In the genomic region with DNA sequence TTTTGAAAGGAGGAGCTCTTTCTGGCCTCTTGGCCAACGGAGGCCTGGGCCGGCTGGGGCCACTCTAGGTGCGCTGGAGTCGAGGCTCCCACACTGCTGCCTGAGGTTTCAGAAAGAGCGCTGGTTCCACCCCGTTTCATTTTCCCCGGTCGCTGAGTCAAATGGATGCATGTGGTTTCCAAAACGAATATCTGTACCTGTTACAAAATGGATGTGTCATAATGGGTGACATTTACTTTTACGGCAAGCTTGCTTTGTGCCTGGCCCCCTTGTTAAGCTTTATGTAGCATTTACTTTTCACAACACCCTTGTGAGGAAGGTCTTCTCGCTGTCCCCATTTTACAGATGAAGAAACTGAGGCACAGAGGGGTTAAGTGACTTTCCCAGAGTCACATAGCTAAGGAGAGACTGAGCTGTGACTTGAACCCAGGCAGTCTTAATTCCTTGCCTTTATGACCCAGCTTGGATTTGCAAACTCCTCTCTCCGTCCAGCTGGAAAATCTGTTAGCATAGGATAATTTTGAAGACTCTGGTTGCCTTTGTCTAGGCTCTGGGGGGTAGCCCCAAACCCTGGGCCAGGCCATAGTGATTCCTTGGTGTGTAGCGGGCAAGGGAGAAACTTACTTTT, we compare ENCODE assay signal across 9 cellular contexts. TPM values are rescaled to one million over a fixed set of nuclear protein-coding genes. Genes with fewer than 3 reads are reported as not detected.
A peak's percentile ranks its signal among the peaks of the same experiment; 100 is the strongest.
DNase-seq lines count a peak whose midpoint lies in the region; ATAC-seq, FAIRE-seq and TF ChIP-seq lines count a peak whose summit lies in the region.
"Had no signal": no experiment of that assay in that cellular context is flagged by ENCODE, and none has a peak within 500 bp of the region (broad histone marks: within the 10 kb centered on the region; RNA-seq: fewer than 3 reads in every experiment).

No MANE protein-coding gene starts in this region.

- H3K27me3 ChIP-seq in trophoblast cell (ENCODE audit: insufficient read depth, low read length) = no peaks in the 10 kb centered on the region

- TF ChIP-seq EP300 in A549 (IDR thresholded peaks at IDR 0.05) = no peak

- FAIRE-seq in A549 (lab: Jason Lieb, UNC) = no peak

- no peak overlapping the region for H3K9ac ChIP-seq in trophoblast cell (ENCODE audit: low read length)

- WGBS in A549 (ENCODE audit: missing lambda C conversion rate) = 87% methylated on average over 13 of the region's 13 CpGs
- no CpG with 5 or more reads among the region's 13 CpGs for WGBS in trophoblast cell (ENCODE audit: extremely low coverage, insufficient coverage, insufficient read length)

- H3K36me3 ChIP-seq in trophoblast cell (ENCODE audit: control insufficient read depth in 1 of 2, insufficient read depth in 2 of 2, low read length in 2 of 2) = no peaks in the 10 kb centered on the region

- peaks cover 44% of the 10 kb centered on the region for H3K4me1 ChIP-seq in A549
- peaks cover 22 to 29% of the 10 kb centered on the region in 2 experiments for H3K4me1 ChIP-seq in trophoblast cell (ENCODE audit: control insufficient read depth in 1 of 2, insufficient read depth in 2 of 2, low read length in 2 of 2)

- no peak overlapping the region for H2BK5ac ChIP-seq in trophoblast cell (ENCODE audit: low read depth, low read length, poor library complexity)

- peak overlapping the region; percentile 10 for H2BK12ac ChIP-seq in trophoblast cell (ENCODE audit: low read length)

- H3K4me3 ChIP-seq in A549 (no peak overlapping the region), trophoblast cell (ENCODE audit: low read depth, low read length) (no peak overlapping the region)

- H3K4me1 Mint-ChIP-seq in type B pancreatic cell (ENCODE audit: unreplicated experiment) = peaks cover 42% of the 10 kb centered on the region

- H2AK5ac ChIP-seq in trophoblast cell (ENCODE audit: low read length) = no peak overlapping the region

- no peak overlapping the region for H3K14ac ChIP-seq in trophoblast cell (ENCODE audit: low read length)

- no peak overlapping the region for H4K91ac ChIP-seq in trophoblast cell (ENCODE audit: low read depth, low read length)

- H3K9me3 Mint-ChIP-seq in type B pancreatic cell = no peaks in the 10 kb centered on the region
- H3K9me3 Mint-ChIP-seq: nephron had no signal

- H3K18ac ChIP-seq in trophoblast cell (ENCODE audit: low read length) = peak overlapping the region; percentile 20

- H3K27me3 Mint-ChIP-seq in type B pancreatic cell = no peaks in the 10 kb centered on the region

- H4K12ac ChIP-seq in trophoblast cell (ENCODE audit: low read depth, low read length) = no peak overlapping the region

- H3K4me2 ChIP-seq in A549 = no peak overlapping the region
- no peak overlapping the region for H3K4me2 ChIP-seq in trophoblast cell (ENCODE audit: low read length)

- no peak for TF ChIP-seq POLR2A in A549 (IDR thresholded peaks at IDR 0.05; ENCODE audit: low read length)

- no peak for TF ChIP-seq CTCF in A549 (IDR thresholded peaks at IDR 0.05)
- no peak for TF ChIP-seq CTCF in type B pancreatic cell (conservative IDR thresholded peaks at IDR 0.05)

- no peak for TF ChIP-seq RAD21 in A549 (conservative IDR thresholded peaks at IDR 0.05 in 1 of 2, IDR thresholded peaks at IDR 0.05 in 1 of 2)

- H3K23ac ChIP-seq in trophoblast cell (ENCODE audit: low read length) = no peak overlapping the region

- H3K36me3 Mint-ChIP-seq in type B pancreatic cell = no peaks in the 10 kb centered on the region

- DNase-seq in A549 (ENCODE audit: low read depth in 1 of 2, low spot score in 1 of 2) (no peak), trophoblast cell (peak in 1 of 2 donors; percentile 52), type B pancreatic cell (ENCODE audit: extremely low spot score, unreplicated experiment) (no peak), NAMALWA (ENCODE audit: low spot score) (no peak), cerebellar nuclear complex (lab: John Stamatoyannopoulos, UW) (no peak)
- DNase-seq in activated T-cell treated with anti-CD3 and anti-CD28 coated beads, Interleukin-2, amount 50 U/mL, for 1 hour = peak; percentile 46

- peaks cover 6% of the 10 kb centered on the region for H3K79me2 ChIP-seq in trophoblast cell (ENCODE audit: control insufficient read depth, insufficient read depth, low read length, poor library complexity)

- ATAC-seq in A549 = no peak
- peak; percentile 67 for ATAC-seq in GM19372 (IDR thresholded peaks at IDR 0.05; ENCODE audit: low read depth, unreplicated experiment)
- ATAC-seq in HG03442 (IDR thresholded peaks at IDR 0.05; ENCODE audit: unreplicated experiment) = peak; percentile 59

- H2AFZ ChIP-seq in trophoblast cell (ENCODE audit: insufficient read depth, low read length, poor library complexity) = no peak overlapping the region

- POLR2A ChIA-PET in A549 (lab: Yijun Ruan, JAX) = no interaction called here

- H3K79me1 ChIP-seq in trophoblast cell (ENCODE audit: low read length) = no peaks in the 10 kb centered on the region

- H2BK120ac ChIP-seq in trophoblast cell (ENCODE audit: insufficient read depth, low read length, poor library complexity) = no peak overlapping the region

- H4K8ac ChIP-seq in trophoblast cell (ENCODE audit: low read depth, low read length) = no peak overlapping the region

- no peaks in the 10 kb centered on the region for H3K9me3 ChIP-seq in A549
- H3K9me3 ChIP-seq in trophoblast cell (ENCODE audit: insufficient read depth, low read depth, low read length) = no peaks in the 10 kb centered on the region

- no peak overlapping the region for H3K27ac Mint-ChIP-seq in type B pancreatic cell

- CTCF ChIA-PET in A549 (lab: Yijun Ruan, JAX) = interaction anchor here (0.9 to 2.4 kb wide), 9 partner anchors 8 to 137 kb away, joined by 3 to 13 read pairs (median 8); a partner anchor contains a TSS

- H3K27ac ChIP-seq in A549 (no peak overlapping the region), trophoblast cell (ENCODE audit: low read depth, low read length) (no peak overlapping the region)

- H3K4ac ChIP-seq in trophoblast cell (ENCODE audit: low read depth, low read length) = peak overlapping the region; percentile 2

- H3K4me3 Mint-ChIP-seq in type B pancreatic cell = no peak overlapping the region
- H3K4me3 Mint-ChIP-seq: nephron had no signal

TF ChIP-seq in A549, 52 proteins besides CTCF, POLR2A, EP300 and RAD21:
- TF ChIP-seq KDM1A (IDR thresholded peaks at IDR 0.05; ENCODE audit: low read depth) (peak; percentile 55; the same call in 1 of the 2 replicates), MAFK (IDR thresholded peaks at IDR 0.05; ENCODE audit: partially characterized antibody) (no peak), RNF2 (IDR thresholded peaks at IDR 0.05; ENCODE audit: borderline replicate concordance, low read depth) (no peak)
TF ChIP-seq in A549: peak in this region for 1.

RNA-seq across cellular contexts. Expression of a gene that starts 10.6 kb away (rescaled TPM):
- polyA plus RNA-seq in A549 (2011; rRNA removed) (13.3 and 23.0 TPM in 2 replicates), A549 (2017; fragmentation: RNase III; extraction: RNeasy Plus Mini Kit Qiagen cat#74134 plus additional on column Dnase treatment) (13.5 to 17.1 TPM (median 14.6 TPM) in 3 replicates)
- 7.1 and 8.4 TPM in 2 replicates for polyA plus RNA-seq in A549 (2012; cell fraction: cytosol; rRNA removed)
- polyA plus RNA-seq in A549 (2012; cell fraction: nucleus; rRNA removed) = 27.8 and 32.1 TPM in 2 replicates
- 31.5 and 39.6 TPM in 2 replicates for polyA minus RNA-seq in A549 (2011; rRNA and poly(A)+ RNA removed)
- polyA plus RNA-seq in trophoblast cell (2013) = 62.2 and 63.6 TPM in 2 replicates
- 57.8 and 74.0 TPM in 2 replicates for total RNA-seq in type B pancreatic cell (ENCODE audit: low replicate concordance)

Comparison
In these comparisons a context has a peak if more than half of its experiments do, and no peak if none do; other contexts are left out.
1. ATAC-seq: peak in GM19372 (single experiment) and HG03442 (single experiment); none in A549 (0 of 2).